ENCODE assay signal across 8 cellular contexts in the genomic region with DNA sequence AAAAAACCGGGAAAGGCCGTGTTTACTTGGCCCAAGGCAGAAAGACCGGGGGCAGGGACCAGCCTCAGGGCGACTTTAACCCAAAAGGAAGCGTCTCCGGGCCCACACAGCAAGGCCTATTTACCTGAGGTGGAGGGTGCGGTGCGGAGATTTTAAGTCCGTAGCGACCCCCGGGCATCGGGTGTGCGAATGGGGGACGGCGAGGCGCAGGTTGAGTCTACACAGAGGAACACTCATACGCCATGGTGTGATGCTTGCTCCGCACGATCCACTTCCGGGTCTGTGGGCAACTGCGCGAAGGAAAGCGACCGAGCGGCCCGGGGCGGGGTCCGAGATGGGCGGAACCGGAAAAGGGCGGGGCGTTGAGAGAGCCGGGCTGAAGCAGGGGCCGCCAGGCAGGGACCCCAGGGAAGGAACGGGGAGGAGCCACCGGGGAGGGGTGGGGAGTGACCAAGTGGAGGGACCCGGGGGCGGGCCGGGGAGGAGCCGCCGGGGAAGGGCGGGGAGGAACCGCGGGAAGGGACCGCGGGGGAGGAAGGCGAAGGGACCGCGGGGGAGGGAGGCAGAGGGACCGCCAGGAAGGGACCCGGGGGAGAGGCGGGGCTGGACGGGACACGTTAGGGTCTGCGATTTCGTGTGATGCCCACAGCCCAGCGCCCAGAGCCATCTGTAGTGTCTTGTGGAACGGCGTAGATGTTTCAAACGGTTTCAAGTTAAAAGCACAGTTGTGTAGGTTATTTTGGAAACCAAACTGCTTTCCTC. TPM values are rescaled to one million over a fixed set of nuclear protein-coding genes. Genes with fewer than 3 reads are reported as not detected.
DNase-seq lines count a peak whose midpoint lies in the region; ATAC-seq, FAIRE-seq and TF ChIP-seq lines count a peak whose summit lies in the region.

A gene (minus strand): TSS at position 282 of the 762 bp plus-strand sequence. CDS start 17,146 bp downstream, outside the sequence.

- DNase-seq in GM12891 (ENCODE audit: insufficient read length, low spot score) (peak; percentile 99), NCI-H146 (lab: John Stamatoyannopoulos, UW) (peak; percentile 99), amniotic stem cell (lab: John Stamatoyannopoulos, UW) (peak; percentile 96), left cardiac atrium (peak; percentile 99), posterior vena cava (ENCODE audit: low spot score) (peak; percentile 100), upper lobe of right lung (peak; percentile 99)

- H3K9me3 ChIP-seq in upper lobe of right lung, result no peaks in the 10 kb centered on the region

- H3K27me3 ChIP-seq in upper lobe of right lung, result no peaks in the 10 kb centered on the region

- peaks cover 24% of the 10 kb centered on the region for H3K36me3 Mint-ChIP-seq in T-helper 1 cell treated with Interleukin-12 subunit alpha and Interleukin-12 subunit beta and Interleukin-4 antibody, amounts not matched to agents 30 μg/mL and 1 μg/mL, for 36 hours (ENCODE audit: low read depth)

- peaks cover 13% of the 10 kb centered on the region for H3K4me1 ChIP-seq in upper lobe of right lung

- peak within 1 kb of the TSS; percentile 96 for H3K4me3 ChIP-seq in upper lobe of right lung

- H3K36me3 ChIP-seq in upper lobe of right lung, result no peaks in the 10 kb centered on the region

- H3K27ac Mint-ChIP-seq in T-helper 1 cell treated with Interleukin-12 subunit alpha and Interleukin-12 subunit beta and Interleukin-4 antibody, amounts not matched to agents 30 μg/mL and 1 μg/mL, for 36 hours, result peak within 1 kb of the TSS; percentile 86

- peak; percentile 95 for TF ChIP-seq POLR2A in GM12891 (IDR thresholded peaks at IDR 0.05; ENCODE audit: low read depth, low read length)

- ATAC-seq in HG02798 (IDR thresholded peaks at IDR 0.05; ENCODE audit: poor library complexity, unreplicated experiment), result peak; percentile 97
- peak; percentile 99 for ATAC-seq in left cardiac atrium
- ATAC-seq in upper lobe of right lung, result peak; percentile 100

- no peaks in the 10 kb centered on the region for H3K27me3 Mint-ChIP-seq in T-helper 1 cell treated with Interleukin-12 subunit alpha and Interleukin-12 subunit beta and Interleukin-4 antibody, amounts not matched to agents 30 μg/mL and 1 μg/mL, for 36 hours (ENCODE audit: low read depth)

- TF ChIP-seq CTCF in upper lobe of right lung (IDR thresholded peaks at IDR 0.05), result no peak

- FAIRE-seq in GM12891 (lab: Jason Lieb, UNC), result peak; percentile 92

- peak within 1 kb of the TSS; percentile 93 for H3K27ac ChIP-seq in upper lobe of right lung

- intact Hi-C loops in left cardiac atrium (cut with DNase I), result no loop called here
- intact Hi-C loops in posterior vena cava (cut with DNase I), result no loop called here
- intact Hi-C loops in upper lobe of right lung (cut with DNase I), result no loop called here

- H3K4me1 Mint-ChIP-seq in T-helper 1 cell treated with Interleukin-12 subunit alpha and Interleukin-12 subunit beta and Interleukin-4 antibody, amounts not matched to agents 30 μg/mL and 1 μg/mL, for 36 hours (ENCODE audit: low read depth), result peaks cover 15% of the 10 kb centered on the region

- peak within 1 kb of the TSS; percentile 87 for H3K4me3 Mint-ChIP-seq in T-helper 1 cell treated with Interleukin-12 subunit alpha and Interleukin-12 subunit beta and Interleukin-4 antibody, amounts not matched to agents 30 μg/mL and 1 μg/mL, for 36 hours

- H3K9me3 Mint-ChIP-seq in T-helper 1 cell treated with Interleukin-12 subunit alpha and Interleukin-12 subunit beta and Interleukin-4 antibody, amounts not matched to agents 30 μg/mL and 1 μg/mL, for 36 hours, result peaks cover 37% of the 10 kb centered on the region

TF ChIP-seq in GM12891, 5 proteins besides CTCF, POLR2A, EP300 and RAD21:
- TF ChIP-seq TAF1 (IDR thresholded peaks at IDR 0.05; ENCODE audit: low read depth, low read length) (peak; percentile 92), SPI1 (IDR thresholded peaks at IDR 0.05; ENCODE audit: low read depth, low read length) (peak; percentile 19; the same call in 1 of the 2 replicates), POU2F2 (IDR thresholded peaks at IDR 0.05; ENCODE audit: low read depth, low read length) (peak; percentile 69), POLR2AphosphoS5 (IDR thresholded peaks at IDR 0.05; ENCODE audit: low read depth, low read length) (peak; percentile 94), PAX5 (IDR thresholded peaks at IDR 0.05; ENCODE audit: insufficient read depth, low read length, severe bottlenecking) (no peak)
TF ChIP-seq in GM12891: peak in this region for 4.

RNA-seq across cellular contexts. Expression of the gene that starts here (rescaled TPM):
- polyA plus RNA-seq in GM12891 (2012; ENCODE audit: low read depth, missing spikeins), result 11.5 TPM
- total RNA-seq in left cardiac atrium, result 10 to 100 TPM; 16.5 to 17.0 TPM
- total RNA-seq in posterior vena cava, result 10 to 100 TPM; 23.1 to 26.2 TPM
- 35.3 TPM for total RNA-seq in upper lobe of right lung

Comparison
In these comparisons a context has a peak if more than half of its experiments do, and no peak if none do; other contexts are left out.
1. Peak in every context shown above with its lines: DNase-seq, ATAC-seq, H3K4me3 ChIP-seq and H3K27ac ChIP-seq.